11 cellular contexts compared by ENCODE assay signal in the genomic region with DNA sequence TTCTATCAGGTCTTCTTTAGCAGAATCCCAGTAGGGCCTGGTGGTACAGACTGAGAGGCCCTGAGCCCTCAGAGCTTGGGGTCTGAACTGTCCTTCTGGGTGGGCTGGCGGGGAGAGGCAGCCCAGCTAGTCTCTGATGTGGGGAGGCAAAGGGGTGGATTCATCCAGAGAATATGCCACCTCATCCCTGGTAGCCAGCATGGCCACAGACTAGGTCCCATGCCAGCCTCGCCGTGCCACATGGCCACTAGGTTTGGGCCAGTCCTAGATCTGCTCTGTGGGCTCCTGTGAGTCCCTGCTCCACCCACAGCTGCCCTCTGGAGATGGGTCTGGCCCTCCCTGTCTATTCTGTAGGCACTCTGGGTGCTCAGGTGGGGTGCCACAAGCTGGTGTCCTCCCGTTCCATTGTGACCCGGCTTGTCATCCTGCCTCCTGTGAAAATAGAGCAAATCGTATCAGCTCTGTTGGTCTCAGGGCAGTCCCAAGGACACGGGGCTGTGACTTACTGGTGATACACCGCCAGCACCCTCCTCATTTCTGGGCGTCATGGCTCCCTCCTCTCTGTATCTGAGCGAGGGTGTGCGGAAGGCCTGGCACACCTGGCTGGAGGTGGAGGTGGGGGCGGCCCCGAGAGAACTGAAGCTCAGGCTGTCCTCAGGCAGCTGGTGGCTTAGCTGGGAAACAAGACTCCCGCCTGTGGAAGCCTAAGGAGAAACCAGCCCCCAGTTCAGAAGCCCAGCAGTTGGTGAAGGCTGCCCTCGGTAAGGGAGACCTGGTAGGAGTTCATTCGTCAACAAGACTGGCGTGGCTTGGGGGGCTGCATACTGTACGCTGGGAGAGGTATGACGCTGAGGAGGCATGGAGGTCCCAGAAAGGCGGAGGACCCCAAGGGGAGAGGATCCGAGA. TPM values are rescaled to one million over a fixed set of nuclear protein-coding genes. Genes with fewer than 3 reads are reported as not detected.
DNase-seq lines count a peak whose midpoint lies in the region; ATAC-seq and TF ChIP-seq lines count a peak whose summit lies in the region.
"Had no signal": no experiment of that assay in that cellular context is flagged by ENCODE, and none has a peak within 500 bp of the region (broad histone marks: within the 10 kb centered on the region; RNA-seq: fewer than 3 reads in every experiment).

No MANE protein-coding gene starts in this region.

- H2AFZ ChIP-seq in trophoblast cell (ENCODE audit: insufficient read depth, low read length, poor library complexity), result no peak overlapping the region

- H3K36me3 ChIP-seq in A673 (ENCODE audit: insufficient read depth, low read length, poor library complexity, severe bottlenecking), result no peaks in the 10 kb centered on the region
- H3K36me3 ChIP-seq in SK-N-MC (ENCODE audit: insufficient read depth, low read length), result no peaks in the 10 kb centered on the region
- H3K36me3 ChIP-seq in trophoblast cell (ENCODE audit: control insufficient read depth in 1 of 2, insufficient read depth in 2 of 2, low read length in 2 of 2), result peaks cover 0 to 6% of the 10 kb centered on the region in 2 experiments
- H3K36me3 ChIP-seq: esophagus muscularis mucosa had no signal

- peaks cover 34% of the 10 kb centered on the region for H3K79me1 ChIP-seq in trophoblast cell (ENCODE audit: low read length)

- H2AK5ac ChIP-seq in trophoblast cell (ENCODE audit: low read length), result peak overlapping the region; percentile 61

- peak overlapping the region; percentile 11 for H3K18ac ChIP-seq in trophoblast cell (ENCODE audit: low read length)

- H3K4me3 ChIP-seq in A673 (ENCODE audit: low read depth, low read length, poor library complexity, severe bottlenecking), result no peak overlapping the region
- 0 out of 2 replicates have a peak overlapping the region, but pooled peaks have one; percentile 56 for H3K4me3 ChIP-seq in SK-N-MC
- no peak overlapping the region for H3K4me3 ChIP-seq in trophoblast cell (ENCODE audit: low read depth, low read length)

- H2BK12ac ChIP-seq in trophoblast cell (ENCODE audit: low read length), result peak overlapping the region; percentile 63

- peak overlapping the region; percentile 2 for H3K4ac ChIP-seq in trophoblast cell (ENCODE audit: low read depth, low read length)

- CTCF ChIA-PET in A673 (lab: Charles Lee), result no interaction called here

- peak overlapping the region; percentile 28 for H2BK120ac ChIP-seq in trophoblast cell (ENCODE audit: insufficient read depth, low read length, poor library complexity)

- H4K12ac ChIP-seq in trophoblast cell (ENCODE audit: low read depth, low read length), result no peak overlapping the region

- H3K9ac ChIP-seq in SK-N-MC (ENCODE audit: insufficient read length) (peak overlapping the region; percentile 53), trophoblast cell (ENCODE audit: low read length) (no peak overlapping the region)

- intact Hi-C loops in A673 (cut with micrococcal nuclease; ENCODE audit: unreplicated experiment), result no loop called here

- H3K4me1 ChIP-seq in A673 (ENCODE audit: insufficient read depth, low read length, poor library complexity, severe bottlenecking) (peaks cover 53% of the 10 kb centered on the region), foreskin keratinocyte (peaks cover 21% of the 10 kb centered on the region), trophoblast cell (ENCODE audit: control insufficient read depth in 1 of 2, insufficient read depth in 2 of 2, low read length in 2 of 2) (peaks cover 68 to 71% of the 10 kb centered on the region in 2 experiments)

- peak overlapping the region; percentile 60 for H2BK5ac ChIP-seq in trophoblast cell (ENCODE audit: low read depth, low read length, poor library complexity)

- no peaks in the 10 kb centered on the region for H3K9me3 ChIP-seq in A673 (ENCODE audit: low read depth, low read length, poor library complexity, severe bottlenecking)
- no peaks in the 10 kb centered on the region for H3K9me3 ChIP-seq in SK-N-MC (ENCODE audit: low read depth, low read length)
- H3K9me3 ChIP-seq in trophoblast cell (ENCODE audit: insufficient read depth, low read depth, low read length), result no peaks in the 10 kb centered on the region
- H3K9me3 ChIP-seq: esophagus muscularis mucosa had no signal

- peak overlapping the region; percentile 78 for H4K91ac ChIP-seq in trophoblast cell (ENCODE audit: low read depth, low read length)

- no TSS peak for BruUV-seq in A673 (replicated peaks; lab: Mats Ljungman, UMichigan)

- ATAC-seq in foreskin keratinocyte (no peak), GM18870 (IDR thresholded peaks at IDR 0.05; ENCODE audit: unreplicated experiment) (no peak)

- H4K8ac ChIP-seq in trophoblast cell (ENCODE audit: low read depth, low read length), result peak overlapping the region; percentile 1

- TF ChIP-seq CTCF in A673 (conservative IDR thresholded peaks at IDR 0.05; ENCODE audit: low read depth, low read length) (no peak), foreskin keratinocyte (conservative IDR thresholded peaks at IDR 0.05) (no peak)

- no peak for DNase-seq in A673 (ENCODE audit: low spot score)
- DNase-seq in SK-N-MC (ENCODE audit: low read depth, low spot score), result no peak
- DNase-seq in foreskin keratinocyte, result no peak
- DNase-seq in trophoblast cell, result no peak
- no peak for DNase-seq in NCI-H748 treated with DMSO at 0.1 percent for 48 hours (lab: John Stamatoyannopoulos, UW)
- DNase-seq in COR-L47 (lab: John Stamatoyannopoulos, UW), result no peak
- DNase-seq in NCI-H2081 treated with DMSO at 0.1 percent for 48 hours (lab: John Stamatoyannopoulos, UW), result no peak
- DNase-seq: activated CD4-positive, alpha-beta T cell treated with anti-CD3 and anti-CD28 coated beads, Interleukin-2, amount 10 ng/mL, durations not matched to agents 7 days and 5 days; stimulated activated CD4-positive, alpha-beta T cell treated with anti-CD3 and anti-CD28 coated beads, Interleukin-15, amount 100 ng/mL, for 24 hours had no signal

- H3K23ac ChIP-seq in trophoblast cell (ENCODE audit: low read length), result no peak overlapping the region

- POLR2A ChIA-PET in A673 (lab: Charles Lee; ENCODE audit: low non-redundant PET), result no interaction called here

- peaks cover 16% of the 10 kb centered on the region for H3K79me2 ChIP-seq in trophoblast cell (ENCODE audit: control insufficient read depth, insufficient read depth, low read length, poor library complexity)

- no peaks in the 10 kb centered on the region for H3K27me3 ChIP-seq in A673 (replicated peaks; ENCODE audit: insufficient read depth, low read depth, low read length, poor library complexity)
- no peaks in the 10 kb centered on the region for H3K27me3 ChIP-seq in foreskin keratinocyte
- no peaks in the 10 kb centered on the region for H3K27me3 ChIP-seq in trophoblast cell (ENCODE audit: insufficient read depth, low read length)
- H3K27me3 ChIP-seq: esophagus muscularis mucosa had no signal

- no peak overlapping the region for H3K4me2 ChIP-seq in trophoblast cell (ENCODE audit: low read length)

- H3K27ac ChIP-seq in A673 (ENCODE audit: low read depth, low read length, poor library complexity, severe bottlenecking) (peak overlapping the region; percentile 33), SK-N-MC (peak overlapping the region; percentile 92), foreskin keratinocyte (peak overlapping the region; percentile 60), trophoblast cell (ENCODE audit: low read depth, low read length) (peak overlapping the region; percentile 54)

- no CpG with 5 or more reads among the region's 21 CpGs for WGBS in trophoblast cell (ENCODE audit: extremely low coverage, insufficient coverage, insufficient read length)

- H3K14ac ChIP-seq in trophoblast cell (ENCODE audit: low read length), result peak overlapping the region; percentile 40

RNA-seq across cellular contexts. Expression of a gene that starts 33.3 kb away (rescaled TPM):
- 8.2 and 9.9 TPM in 2 replicates for total RNA-seq in A673 (2021)
- total RNA-seq in foreskin keratinocyte, result 0.67 and 0.75 TPM in 2 replicates
- 0.28 and 0.30 TPM in 2 replicates for polyA plus RNA-seq in foreskin keratinocyte
- 54.7 and 55.5 TPM in 2 replicates for polyA plus RNA-seq in trophoblast cell (2013)
- total RNA-seq: activated CD4-positive, alpha-beta T cell treated with anti-CD3 and anti-CD28 coated beads, Interleukin-2, amount 10 ng/mL, durations not matched to agents 7 days and 5 days had no signal

Comparison
In these comparisons a context has a peak if more than half of its experiments do, and no peak if none do; other contexts are left out.
1. H3K27ac ChIP-seq: peak in every context shown above with its lines; median percentile 92 in SK-N-MC; 60 in foreskin keratinocyte; 54 in trophoblast cell; 33 in A673.